8 cellular contexts compared by ENCODE assay signal in the genomic region with DNA sequence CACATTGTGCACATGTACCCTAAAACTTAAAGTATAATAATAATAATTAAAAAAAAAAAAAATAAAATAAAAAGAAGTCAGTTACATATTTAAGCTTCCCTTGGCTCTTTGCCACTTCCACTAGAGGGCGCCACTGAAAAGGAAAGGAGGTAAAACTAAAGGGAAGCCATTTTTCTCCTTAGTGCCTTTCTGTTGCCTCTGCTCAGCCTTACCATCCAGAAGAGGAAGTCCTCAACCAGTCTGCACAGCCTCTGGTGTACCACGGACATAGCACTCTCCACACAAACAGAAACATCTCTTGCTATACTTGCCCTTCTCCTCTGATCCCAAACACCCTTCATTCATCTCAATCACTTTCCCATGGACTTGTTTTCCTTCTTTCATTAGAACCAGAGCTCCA.
DNase-seq lines count a peak whose midpoint lies in the region; ATAC-seq and TF ChIP-seq lines count a peak whose summit lies in the region.

No MANE protein-coding gene starts in this region.

- peak overlapping the region; percentile 89 for H2AFZ ChIP-seq in HCT116 (ENCODE audit: low read depth, low read length, poor library complexity, severe bottlenecking)

- H3K4me2 ChIP-seq in HCT116 (ENCODE audit: low read length): no peak overlapping the region

- H3K27me3 ChIP-seq in Caco-2 (replicated peaks; ENCODE audit: control insufficient read depth, insufficient read depth, low read length): no peaks in the 10 kb centered on the region
- H3K27me3 ChIP-seq in HCT116 (ENCODE audit: insufficient read depth, low read length): no peaks in the 10 kb centered on the region
- no peaks in the 10 kb centered on the region for H3K27me3 ChIP-seq in gastrocnemius medialis

- DNase-seq in Caco-2: peak; percentile 52 to 55
- peak; percentile 63 for DNase-seq in HCT116 (ENCODE audit: low read depth, low spot score)
- DNase-seq in RKO (ENCODE audit: low spot score): peak; percentile 32
- peak; percentile 27 for DNase-seq in glutamatergic neuron
- DNase-seq in gastrocnemius medialis: peak in 1 of 2 donors; percentile 42
- DNase-seq in NCI-H1694 treated with DMSO at 0.1 percent for 48 hours (lab: John Stamatoyannopoulos, UW): no peak

- H3K36me3 ChIP-seq in Caco-2 (ENCODE audit: control insufficient read depth, insufficient read depth, low read length): no peaks in the 10 kb centered on the region
- no peaks in the 10 kb centered on the region for H3K36me3 ChIP-seq in HCT116 (ENCODE audit: control insufficient read depth in 1 of 2, insufficient read depth in 2 of 2, low read length in 2 of 2)
- no peaks in the 10 kb centered on the region for H3K36me3 ChIP-seq in gastrocnemius medialis

- RAD21 ChIA-PET in HCT116 (lab: Charles Lee; ENCODE audit: low non-redundant PET in 1 of 2, low total read pairs in 2 of 2, uncharacterized antibody in 2 of 2, unreplicated experiment in 2 of 2): no interaction called here

- no peak overlapping the region for H3K4me3 ChIP-seq in Caco-2 (ENCODE audit: low read depth, low read length)
- H3K4me3 ChIP-seq in HCT116 (replicated peaks in 1 of 2; ENCODE audit: low read depth in 1 of 2, low read length in 2 of 2): no peak overlapping the region
- no peak overlapping the region for H3K4me3 ChIP-seq in gastrocnemius medialis

- H3K4me3 Mint-ChIP-seq in Caco-2 (ENCODE audit: unreplicated experiment) (no peak overlapping the region), glutamatergic neuron (ENCODE audit: unreplicated experiment) (no peak overlapping the region)
- H3K4me3 Mint-ChIP-seq in activated T-helper 17 cell treated with anti-CD3 and anti-CD28 coated beads, Interleukin-2, amount 50 U/mL, for 72 hours: peak overlapping the region; percentile 2

- no peak overlapping the region for H3K9ac ChIP-seq in HCT116 (ENCODE audit: low read length)

- no peaks in the 10 kb centered on the region for H4K20me1 ChIP-seq in HCT116 (ENCODE audit: insufficient read depth)

- CTCF ChIA-PET in Caco-2 (lab: Charles Lee) (interaction anchor here (0.5 to 1.3 kb wide), 5 partner anchors 25 to 1004 kb away, joined by 3 read pairs; no protein-coding TSS in a partner anchor), HCT116 (lab: Charles Lee) (interaction anchor here (0.9 to 1.8 kb wide), 5 partner anchors 8 to 46 kb away, joined by 3 to 10 read pairs (median 5); no protein-coding TSS in a partner anchor)

- TF ChIP-seq POLR2A in HCT116 (IDR thresholded peaks at IDR 0.05; ENCODE audit: borderline replicate concordance, extremely low read depth, insufficient read depth, insufficient read length): no peak
- no peak for TF ChIP-seq POLR2A in gastrocnemius medialis (IDR thresholded peaks at IDR 0.05)

- peak; percentile 54 for TF ChIP-seq RAD21 in HCT116 (IDR thresholded peaks at IDR 0.05; ENCODE audit: low read depth)

- H3K4me1 Mint-ChIP-seq in Caco-2 (ENCODE audit: low read depth, unreplicated experiment): peaks cover 38% of the 10 kb centered on the region
- H3K4me1 Mint-ChIP-seq in activated T-helper 17 cell treated with anti-CD3 and anti-CD28 coated beads, Interleukin-2, amount 50 U/mL, for 72 hours: no peaks in the 10 kb centered on the region
- H3K4me1 Mint-ChIP-seq in glutamatergic neuron (ENCODE audit: low read depth, unreplicated experiment): no peaks in the 10 kb centered on the region

- in situ Hi-C loops in gastrocnemius medialis (cut with MboI; ENCODE audit: low sequenced_read_pairs in 4 of 4): no loop called here

- no peaks in the 10 kb centered on the region for H3K27me3 Mint-ChIP-seq in Caco-2 (ENCODE audit: insufficient read depth, unreplicated experiment)
- H3K27me3 Mint-ChIP-seq in activated T-helper 17 cell treated with anti-CD3 and anti-CD28 coated beads, Interleukin-2, amount 50 U/mL, for 72 hours: no peaks in the 10 kb centered on the region
- peaks cover 5% of the 10 kb centered on the region for H3K27me3 Mint-ChIP-seq in glutamatergic neuron (ENCODE audit: unreplicated experiment)

- H3K27ac Mint-ChIP-seq in Caco-2 (ENCODE audit: unreplicated experiment) (peak overlapping the region; percentile 90), glutamatergic neuron (ENCODE audit: unreplicated experiment) (no peak overlapping the region)
- no peak overlapping the region for H3K27ac Mint-ChIP-seq in activated T-helper 17 cell treated with anti-CD3 and anti-CD28 coated beads, Interleukin-2, amount 50 U/mL, for 72 hours

- H3K36me3 Mint-ChIP-seq in Caco-2 (ENCODE audit: insufficient read depth, unreplicated experiment) (peaks cover 6% of the 10 kb centered on the region), glutamatergic neuron (ENCODE audit: unreplicated experiment) (no peaks in the 10 kb centered on the region)
- no peaks in the 10 kb centered on the region for H3K36me3 Mint-ChIP-seq in activated T-helper 17 cell treated with anti-CD3 and anti-CD28 coated beads, Interleukin-2, amount 50 U/mL, for 72 hours (ENCODE audit: low read depth)

- no peaks in the 10 kb centered on the region for H3K79me2 ChIP-seq in HCT116 (ENCODE audit: insufficient read depth, low read length)

- POLR2A ChIA-PET in Caco-2 (lab: Charles Lee) (interaction anchor here (1.0 kb wide), 1 partner anchor 24 kb away, joined by 5 read pairs; no protein-coding TSS in a partner anchor), HCT116 (lab: Charles Lee) (no interaction called here)

- BruUV-seq in Caco-2 (replicated peaks; lab: Mats Ljungman, UMichigan) (no TSS peak), HCT116 (replicated peaks; lab: Mats Ljungman, UMichigan) (no TSS peak)

- H3K9me2 ChIP-seq in HCT116 (ENCODE audit: insufficient read depth): no peaks in the 10 kb centered on the region

- H3K4me1 ChIP-seq in Caco-2 (peaks cover 63% of the 10 kb centered on the region), HCT116 (ENCODE audit: control insufficient read depth in 1 of 2, insufficient read depth in 2 of 2, low read length in 2 of 2) (no peaks in the 10 kb centered on the region), gastrocnemius medialis (peaks cover 6 to 12% of the 10 kb centered on the region in 2 donors)

- H3K27ac ChIP-seq in HCT116 (ENCODE audit: low read depth, low read length) (no peak overlapping the region), gastrocnemius medialis (no peak overlapping the region)

- TF ChIP-seq CTCF in Caco-2 (IDR thresholded peaks at IDR 0.05; ENCODE audit: insufficient read depth in 1 of 2, low read depth in 1 of 2, low read length in 1 of 2, severe bottlenecking in 1 of 2, unreplicated experiment in 1 of 2): peak; percentile 36 to 60
- TF ChIP-seq CTCF in HCT116 (IDR thresholded peaks at IDR 0.05 in 2 of 3, conservative IDR thresholded peaks at IDR 0.05 in 1 of 3; ENCODE audit: borderline replicate concordance in 1 of 3, insufficient read depth in 1 of 3, low read depth in 2 of 3, low read length in 2 of 3): peak; percentile 29 to 59 (median 50); a peak in 5 of 6 replicates
- peak; percentile 82 for TF ChIP-seq CTCF in glutamatergic neuron (IDR thresholded peaks at IDR 0.05; ENCODE audit: partially characterized antibody, unreplicated experiment)
- TF ChIP-seq CTCF in gastrocnemius medialis (IDR thresholded peaks at IDR 0.05 in 4 of 5, conservative IDR thresholded peaks at IDR 0.05 in 1 of 5): peak; percentile 29 to 62 (median 52)

- peaks cover 11% of the 10 kb centered on the region for H3K9me3 Mint-ChIP-seq in Caco-2 (ENCODE audit: unreplicated experiment)
- H3K9me3 Mint-ChIP-seq in activated T-helper 17 cell treated with anti-CD3 and anti-CD28 coated beads, Interleukin-2, amount 50 U/mL, for 72 hours: no peaks in the 10 kb centered on the region
- H3K9me3 Mint-ChIP-seq in glutamatergic neuron (ENCODE audit: unreplicated experiment): no peaks in the 10 kb centered on the region

- peak; percentile 40; the same call in 1 of the 2 replicates for ATAC-seq in HCT116
- ATAC-seq in activated T-helper 17 cell treated with anti-CD3 and anti-CD28 coated beads, Interleukin-2, amount 50 U/mL, for 72 hours (replicated peaks): peak; percentile 77
- ATAC-seq in gastrocnemius medialis: no peak
- no peak for ATAC-seq in GM19023 (IDR thresholded peaks at IDR 0.05; ENCODE audit: unreplicated experiment)

- intact Hi-C loops in Caco-2 (cut with micrococcal nuclease; ENCODE audit: unreplicated experiment) (no loop called here), HCT116 (cut with micrococcal nuclease) (loop anchor here (5.0 kb wide), 1 partner anchor 279 kb away; a partner anchor contains a TSS), gastrocnemius medialis (cut with DNase I; ENCODE audit: low total_unique reads) (no loop called here)

- H3K9me3 ChIP-seq in Caco-2 (no peaks in the 10 kb centered on the region), HCT116 (ENCODE audit: control insufficient read depth in 1 of 2, insufficient read depth in 1 of 2, low read depth in 1 of 2, low read length in 2 of 2) (no peaks in the 10 kb centered on the region), gastrocnemius medialis (no peaks in the 10 kb centered on the region)

TF ChIP-seq in HCT116, 20 proteins besides CTCF, POLR2A, EP300 and RAD21:
- peak; percentile 82 for TF ChIP-seq YY1 (IDR thresholded peaks at IDR 0.05; ENCODE audit: extremely low read depth, insufficient replicate concordance, low read depth, low read length)
- TF ChIP-seq, protein P1, sequence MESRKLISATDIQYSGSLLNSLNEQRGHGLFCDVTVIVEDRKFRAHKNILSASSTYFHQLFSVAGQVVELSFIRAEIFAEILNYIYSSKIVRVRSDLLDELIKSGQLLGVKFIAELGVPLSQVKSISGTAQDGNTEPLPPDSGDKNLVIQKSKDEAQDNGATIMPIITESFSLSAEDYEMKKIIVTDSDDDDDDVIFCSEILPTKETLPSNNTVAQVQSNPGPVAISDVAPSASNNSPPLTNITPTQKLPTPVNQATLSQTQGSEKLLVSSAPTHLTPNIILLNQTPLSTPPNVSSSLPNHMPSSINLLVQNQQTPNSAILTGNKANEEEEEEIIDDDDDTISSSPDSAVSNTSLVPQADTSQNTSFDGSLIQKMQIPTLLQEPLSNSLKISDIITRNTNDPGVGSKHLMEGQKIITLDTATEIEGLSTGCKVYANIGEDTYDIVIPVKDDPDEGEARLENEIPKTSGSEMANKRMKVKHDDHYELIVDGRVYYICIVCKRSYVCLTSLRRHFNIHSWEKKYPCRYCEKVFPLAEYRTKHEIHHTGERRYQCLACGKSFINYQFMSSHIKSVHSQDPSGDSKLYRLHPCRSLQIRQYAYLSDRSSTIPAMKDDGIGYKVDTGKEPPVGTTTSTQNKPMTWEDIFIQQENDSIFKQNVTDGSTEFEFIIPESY (IDR thresholded peaks at IDR 0.05; ENCODE audit: extremely low read depth, insufficient replicate concordance, low read length): no peak
- TF ChIP-seq SRF (IDR thresholded peaks at IDR 0.05; ENCODE audit: low read depth): no peak
- no peak for TF ChIP-seq EZH2phosphoT487 (IDR thresholded peaks at IDR 0.05; ENCODE audit: borderline replicate concordance)

Comparison
In these comparisons a context has a peak if more than half of its experiments do, and no peak if none do; other contexts are left out.
1. ATAC-seq: peak in HCT116 (single experiment) and activated T-helper 17 cell treated with anti-CD3 and anti-CD28 coated beads, Interleukin-2, amount 50 U/mL, for 72 hours (single experiment); none in gastrocnemius medialis (0 of 2) and GM19023 (single experiment).
2. Peak in every context shown above with its lines, with median percentiles within 50 percentile points of each other: CTCF ChIP-seq.